In genomic region chr6:29651413-29652197, GRCh38 we compare ENCODE assay signal across 9 cellular contexts. TPM values are rescaled to one million over a fixed set of nuclear protein-coding genes. Genes with fewer than 3 reads are reported as not detected.
DNase-seq lines count a peak whose midpoint lies in the region; ATAC-seq, FAIRE-seq and TF ChIP-seq lines count a peak whose summit lies in the region.
"Had no signal": no experiment of that assay in that cellular context is flagged by ENCODE, and none has a peak within 500 bp of the region (broad histone marks: within the 10 kb centered on the region; RNA-seq: fewer than 3 reads in every experiment).

No MANE protein-coding gene starts in this region.

- H3K36me3 ChIP-seq in GM12878 (ENCODE audit: control insufficient read depth in 2 of 2, insufficient read depth in 2 of 2, low read length in 1 of 2) (no peaks in the 10 kb centered on the region), mesendoderm (ENCODE audit: control insufficient read depth, insufficient read depth, low read length) (no peaks in the 10 kb centered on the region)

- no peaks in the 10 kb centered on the region for H3K9me3 ChIP-seq in GM12878 (replicated peaks; ENCODE audit: control insufficient read depth, insufficient read depth, low read length)

- H3K18ac ChIP-seq in mesendoderm (ENCODE audit: low read length) = no peak overlapping the region

- POLR2A ChIA-PET in GM12878 (lab: Charles Lee) = interaction anchor here (1.5 kb wide), 1 partner anchor 18 kb away, joined by 4 read pairs; the partner anchor contains the start of gene GABBR1

- no peak overlapping the region for H3K4ac ChIP-seq in mesendoderm (ENCODE audit: low read depth, low read length)

- H4K20me1 ChIP-seq in GM12878 (ENCODE audit: control insufficient read depth, insufficient read depth) = no peaks in the 10 kb centered on the region

- H2AFZ ChIP-seq in GM12878 (ENCODE audit: control insufficient read depth, low read depth, low read length) = no peak overlapping the region

- H3K9ac ChIP-seq in GM12878 (ENCODE audit: control insufficient read depth, insufficient read depth, low read length) (no peak overlapping the region), mesendoderm (ENCODE audit: low read length) (no peak overlapping the region)

- H2BK15ac ChIP-seq in mesendoderm (replicated peaks; ENCODE audit: low read depth) = no peak overlapping the region

- H3K4me2 ChIP-seq in GM12878 (ENCODE audit: control insufficient read depth, insufficient read depth) (no peak overlapping the region), mesendoderm (ENCODE audit: low read length) (no peak overlapping the region)

- TF ChIP-seq POLR2A in GM12878 (IDR thresholded peaks at IDR 0.05; ENCODE audit: low read depth, low read length) = no peak

- DNase-seq in NCI-H2196 (lab: John Stamatoyannopoulos, UW; ENCODE audit: unreplicated experiment) = peak; percentile 8
- DNase-seq in NCI-H2196 treated with DMSO at 0.1 percent for 48 hours (lab: John Stamatoyannopoulos, UW; ENCODE audit: unreplicated experiment) = no peak
- peak; percentile 6 for DNase-seq in NCI-H1694 (lab: John Stamatoyannopoulos, UW)
- DNase-seq in GM12878 (ENCODE audit: low read depth, low spot score) = no peak
- peak; percentile 46 for DNase-seq in mesendoderm
- DNase-seq in activated effector memory CD4-positive, alpha-beta T cell treated with Interleukin-2 at 50 U/mL for 16 hours = no peak
- DNase-seq in pons (ENCODE audit: low spot score) = no peak

- intact Hi-C loops in GM12878 (cut with micrococcal nuclease; ENCODE audit: unreplicated experiment) = loop anchor here (2.0 to 10.0 kb wide), 3 partner anchors 45 to 183 kb away; no protein-coding TSS in a partner anchor

- H4K8ac ChIP-seq in mesendoderm (ENCODE audit: low read depth, low read length) = no peak overlapping the region

- CTCF ChIA-PET in GM12878 (lab: Yijun Ruan, JAX) = interaction anchor here (0.5 to 9.9 kb wide), 18 partner anchors 7 to 409 kb away, joined by 3 to 113 read pairs (median 16); partner anchors contain the start of genes GABBR1, OR12D3 and POLR1H

- TF ChIP-seq EP300 in GM12878 (IDR thresholded peaks at IDR 0.05; ENCODE audit: borderline replicate concordance in 1 of 2, control insufficient read depth in 1 of 2, low read depth in 2 of 2, low read length in 2 of 2) = no peak

- TF ChIP-seq CTCF in GM12878 (IDR thresholded peaks at IDR 0.05 in 2 of 3, conservative IDR thresholded peaks at IDR 0.05 in 1 of 3; ENCODE audit: control insufficient read depth in 2 of 3, extremely low read depth in 1 of 3, insufficient read depth in 1 of 3, low read depth in 3 of 3, low read length in 3 of 3) = peak; percentile 51 to 68 (median 60); a peak in 5 of 6 replicates

- H2AK5ac ChIP-seq in mesendoderm (ENCODE audit: low read length) = no peak overlapping the region

- 34% methylated on average over 5 of the region's 8 CpGs for WGBS in GM12878 (ENCODE audit: insufficient coverage, insufficient replicate concordance, low lambda C conversion rate, missing lambda C conversion rate)
- WGBS in mesendoderm (ENCODE audit: extremely low coverage, insufficient coverage, low lambda C conversion rate) = no CpG with 5 or more reads among the region's 8 CpGs

- H2BK5ac ChIP-seq in mesendoderm (ENCODE audit: low read length) = no peak overlapping the region

- 0 out of 2 replicates have a peak, but pooled peaks have one; percentile 11 for TF ChIP-seq RAD21 in GM12878 (IDR thresholded peaks at IDR 0.05; ENCODE audit: insufficient read depth, low read depth, low read length)

- H3K4me3 ChIP-seq in GM12878 (no peak overlapping the region), mesendoderm (ENCODE audit: low read length) (no peak overlapping the region)

- H3K27me3 ChIP-seq in GM12878 (replicated peaks in 1 of 2; ENCODE audit: control insufficient read depth in 2 of 2, insufficient read depth in 2 of 2, low read length in 1 of 2) = no peaks in the 10 kb centered on the region
- H3K27me3 ChIP-seq in mesendoderm (ENCODE audit: insufficient read depth, low read length, poor library complexity) = no peaks in the 10 kb centered on the region

- H2BK120ac ChIP-seq in mesendoderm (ENCODE audit: low read depth, low read length) = no peak overlapping the region

- H3K79me2 ChIP-seq in GM12878 (ENCODE audit: control insufficient read depth, insufficient read depth, low read length) (no peaks in the 10 kb centered on the region), mesendoderm (ENCODE audit: control insufficient read depth, insufficient read depth, low read length) (no peaks in the 10 kb centered on the region)

- H3K56ac ChIP-seq in mesendoderm (ENCODE audit: low read length) = no peak overlapping the region

- in situ Hi-C loops in GM12878 (cut with MboI) = no loop called here

- FAIRE-seq in GM12878 (lab: Jason Lieb, UNC) = peak; percentile 78

- H3K23ac ChIP-seq in mesendoderm (ENCODE audit: low read length) = no peak overlapping the region

- RAD21 ChIA-PET in GM12878 (lab: Charles Lee; ENCODE audit: unreplicated experiment) = no interaction called here

- BruUV-seq in GM12878 (replicated peaks; lab: Mats Ljungman, UMichigan) = no TSS peak

- no peak overlapping the region for H4K5ac ChIP-seq in mesendoderm (ENCODE audit: low read length)

- ATAC-seq in GM12878 = peak; percentile 45
- no peak for ATAC-seq in HG02588 (IDR thresholded peaks at IDR 0.05; ENCODE audit: unreplicated experiment)

- SMC1A ChIA-PET in GM12878 (lab: Charles Lee; ENCODE audit: uncharacterized antibody, unreplicated experiment) = interaction anchor here (0.6 to 1.8 kb wide), 4 partner anchors 44 to 102 kb away, joined by 3 to 9 read pairs (median 4); no protein-coding TSS in a partner anchor

- H3K4me1 ChIP-seq in GM12878 (ENCODE audit: control insufficient read depth, insufficient read depth, low read length) = peaks cover 12% of the 10 kb centered on the region
- H3K4me1 ChIP-seq in mesendoderm (ENCODE audit: control insufficient read depth, low read depth, low read length) = peaks cover 3% of the 10 kb centered on the region

- no peak overlapping the region for H3K27ac ChIP-seq in GM12878 (ENCODE audit: control insufficient read depth, insufficient read depth)
- no peak overlapping the region for H3K27ac ChIP-seq in mesendoderm (ENCODE audit: low read depth, low read length)

- H3K79me1 ChIP-seq in mesendoderm (ENCODE audit: low read length) = no peaks in the 10 kb centered on the region

TF ChIP-seq in GM12878, 131 proteins besides CTCF, POLR2A, EP300 and RAD21 (continues in another document):
- TF ChIP-seq EGR1 (IDR thresholded peaks at IDR 0.05; ENCODE audit: borderline replicate concordance in 1 of 2, low read depth in 2 of 2, low read length in 2 of 2) = no peak

RNA-seq across cellular contexts. Expression of gene MOG, which starts 5.3 kb away (rescaled TPM):
- not detected in 2 replicates for total RNA-seq in GM12878 (2013; cell fraction: nucleolus; rRNA removed)
- total RNA-seq in GM12878 (2014; rRNA removed) (not detected in 2 replicates), GM12878 (2014; rRNA removed; fragmentation: Illumina TruSeq; extraction: Trizol) (not detected in 2 replicates), GM12878 (2021) (not detected in 2 replicates)
- not detected for polyA plus RNA-seq in GM12878 (2011; ENCODE audit: low read depth)
- polyA plus RNA-seq in GM12878 (2011; rRNA removed) (not detected in 2 replicates), GM12878 (2014; fragmentation: Illumina TruSeq; extraction: Trizol) (0.30 TPM in 1 of 2 replicates, not detected in the other), GM12878 (2014; fragmentation: Nextera tagmentation; extraction: Ambion mirVana) (not detected), GM12878 (2014; rRNA removed) (not detected in 2 replicates), GM12878 (2016; fragmentation: Nextera tagmentation; extraction: Ambion mirVana) (not detected)
- not detected in 2 replicates for polyA plus RNA-seq in GM12878 (2011; cell fraction: cytosol; rRNA removed)
- polyA plus RNA-seq in GM12878 (2011; cell fraction: nucleus; rRNA removed) = not detected in 2 replicates
- 0.11 and 0.20 TPM in 2 replicates for polyA plus RNA-seq in GM12878 (2012)
- polyA minus RNA-seq in GM12878 (2011; rRNA and poly(A)+ RNA removed) = not detected in 2 replicates
- not detected in 2 replicates for polyA minus RNA-seq in GM12878 (2011; cell fraction: cytosol; rRNA and poly(A)+ RNA removed)
- not detected in 2 replicates for polyA minus RNA-seq in GM12878 (2011; cell fraction: nucleus; rRNA and poly(A)+ RNA removed)
- 0.37 TPM for polyA plus RNA-seq in mesendoderm (2013, experiment 1 of 2)
- polyA plus RNA-seq in mesendoderm (2013, experiment 2 of 2) = 0.32 TPM
- total RNA-seq: activated CD8-positive, alpha-beta memory T cell treated with anti-CD3 and anti-CD28 coated beads for 36 hours had no signal

RNA-seq across cellular contexts. Expression of gene GABBR1, which starts 18.6 kb away (rescaled TPM):
- 7.9 and 10.2 TPM in 2 replicates for total RNA-seq in GM12878 (2013; cell fraction: nucleolus; rRNA removed)
- total RNA-seq in GM12878 (2014; rRNA removed) (0.76 and 1.6 TPM in 2 replicates), GM12878 (2014; rRNA removed; fragmentation: Illumina TruSeq; extraction: Trizol) (1.2 and 1.7 TPM in 2 replicates), GM12878 (2021) (5.2 and 5.3 TPM in 2 replicates)
- 4.5 TPM for polyA plus RNA-seq in GM12878 (2011; ENCODE audit: low read depth)
- polyA plus RNA-seq in GM12878 (2011; rRNA removed) (0.27 and 0.90 TPM in 2 replicates), GM12878 (2014; fragmentation: Illumina TruSeq; extraction: Trizol) (3.9 and 4.2 TPM in 2 replicates), GM12878 (2014; fragmentation: Nextera tagmentation; extraction: Ambion mirVana) (under 1 TPM; 0.11 to 0.37 TPM), GM12878 (2014; rRNA removed) (4.7 and 5.6 TPM in 2 replicates), GM12878 (2016; fragmentation: Nextera tagmentation; extraction: Ambion mirVana) (under 1 TPM; 0.50 to 0.86 TPM)
- polyA plus RNA-seq in GM12878 (2011; cell fraction: cytosol; rRNA removed) = 0.24 and 0.43 TPM in 2 replicates
- polyA plus RNA-seq in GM12878 (2011; cell fraction: nucleus; rRNA removed) = 4.7 and 5.7 TPM in 2 replicates
- 7.2 and 8.0 TPM in 2 replicates for polyA plus RNA-seq in GM12878 (2012)
- polyA minus RNA-seq in GM12878 (2011; rRNA and poly(A)+ RNA removed) = 0.15 and 0.52 TPM in 2 replicates
- not detected in 2 replicates for polyA minus RNA-seq in GM12878 (2011; cell fraction: cytosol; rRNA and poly(A)+ RNA removed)
- polyA minus RNA-seq in GM12878 (2011; cell fraction: nucleus; rRNA and poly(A)+ RNA removed) = 0.60 and 1.2 TPM in 2 replicates
- polyA plus RNA-seq in mesendoderm (2013, experiment 1 of 2) = 27.2 TPM
- 27.5 TPM for polyA plus RNA-seq in mesendoderm (2013, experiment 2 of 2)

RNA-seq across cellular contexts. Expression of gene ZFP57, which starts 29.3 kb away (rescaled TPM):
- total RNA-seq in GM12878 (2013; cell fraction: nucleolus; rRNA removed) = not detected in 2 replicates
- not detected in 2 replicates for total RNA-seq in GM12878 (2014; rRNA removed)
- not detected in 2 replicates for total RNA-seq in GM12878 (2014; rRNA removed; fragmentation: Illumina TruSeq; extraction: Trizol)
- total RNA-seq in GM12878 (2021) = not detected in 2 replicates
- polyA plus RNA-seq in GM12878 (2011; ENCODE audit: low read depth) = 0.85 TPM
- not detected in 2 replicates for polyA plus RNA-seq in GM12878 (2011; rRNA removed)
- not detected in 2 replicates for polyA plus RNA-seq in GM12878 (2011; cell fraction: cytosol; rRNA removed)
- not detected in 2 replicates for polyA plus RNA-seq in GM12878 (2011; cell fraction: nucleus; rRNA removed)
- polyA plus RNA-seq in GM12878 (2012) = 0.98 and 1.1 TPM in 2 replicates
- not detected in 2 replicates for polyA plus RNA-seq in GM12878 (2014; fragmentation: Illumina TruSeq; extraction: Trizol)
- not detected for polyA plus RNA-seq in GM12878 (2014; fragmentation: Nextera tagmentation; extraction: Ambion mirVana)
- not detected in 2 replicates for polyA plus RNA-seq in GM12878 (2014; rRNA removed)
- not detected for polyA plus RNA-seq in GM12878 (2016; fragmentation: Nextera tagmentation; extraction: Ambion mirVana)
- polyA minus RNA-seq in GM12878 (2011; rRNA and poly(A)+ RNA removed) = not detected in 2 replicates
- polyA minus RNA-seq in GM12878 (2011; cell fraction: cytosol; rRNA and poly(A)+ RNA removed) = not detected in 2 replicates
- polyA minus RNA-seq in GM12878 (2011; cell fraction: nucleus; rRNA and poly(A)+ RNA removed) = not detected in 2 replicates
- polyA plus RNA-seq in mesendoderm (2013, experiment 1 of 2) = 1.5 TPM
- polyA plus RNA-seq in mesendoderm (2013, experiment 2 of 2) = 1.4 TPM

Comparison
In these comparisons a context has a peak if more than half of its experiments do, and no peak if none do; other contexts are left out.
1. DNase-seq: peak in NCI-H2196 (single experiment), NCI-H1694 (single experiment) and mesendoderm (single experiment); none in NCI-H2196 treated with DMSO at 0.1 percent for 48 hours (single experiment), GM12878 (single experiment), activated effector memory CD4-positive, alpha-beta T cell treated with Interleukin-2 at 50 U/mL for 16 hours (single experiment) and pons (single experiment).